In the genomic region with DNA sequence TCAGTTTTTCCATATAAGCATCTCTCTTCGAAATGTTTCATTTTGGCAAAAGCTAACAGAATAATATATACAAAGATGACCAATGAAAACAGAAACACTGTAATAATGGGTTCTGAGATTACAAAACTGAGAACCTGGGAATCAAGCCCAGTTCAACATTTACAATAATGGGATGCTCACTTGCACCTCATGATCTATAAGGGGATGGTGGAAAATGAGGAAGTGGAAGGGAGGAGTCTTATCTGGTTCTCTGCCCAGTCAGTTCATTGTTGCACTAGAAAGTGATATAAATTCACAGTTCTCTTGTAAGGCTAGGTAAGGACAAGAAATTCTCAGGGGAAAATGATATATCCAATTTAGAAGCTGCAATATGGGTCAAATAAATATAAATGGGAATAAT, we compare ENCODE assay signal across 20 cellular contexts.
"Had no signal": no experiment of that assay in that cellular context is flagged by ENCODE, and none has a peak within 500 bp of the region (broad histone marks: within the 10 kb centered on the region; RNA-seq: fewer than 3 reads in every experiment).

No MANE protein-coding gene starts in this region.

- H3K36me3 ChIP-seq: brain microvascular endothelial cell, gastrocnemius medialis, heart right ventricle had no signal

- H3K4me1 ChIP-seq: gastrocnemius medialis had no signal

- H3K27me3 ChIP-seq: brain microvascular endothelial cell, gastrocnemius medialis, heart right ventricle had no signal

- DNase-seq: activated effector memory CD4-positive, alpha-beta T cell treated with anti-CD3 and anti-CD28 coated beads, Interleukin-2, amount 50 U/mL, for 16 hours; activated T-cell treated with anti-CD3 and anti-CD28 coated beads, Interleukin-2, amount 50 U/mL, for 24 hours; amniotic stem cell; brain microvascular endothelial cell; cerebellar nuclear complex; dermis blood vessel endothelial cell; gastrocnemius medialis; heart right ventricle; islet precursor cell; mammary epithelial cell; mucosa of descending colon; natural killer cell; nucleus accumbens; right cardiac atrium; substantia nigra had no signal

- H3K4me3 ChIP-seq: gastrocnemius medialis, heart right ventricle, mucosa of descending colon, smooth muscle cell had no signal

- ATAC-seq: activated CD4-positive, CD25-positive, alpha-beta regulatory T cell treated with anti-CD3 and anti-CD28 coated beads, Interleukin-2, amount 50 U/mL, for 24 hours; esophagus mucosa; gastrocnemius medialis; heart right ventricle; left lobe of liver; mucosa of descending colon; natural killer cell; right cardiac atrium; stimulated activated memory B cell treated with anti-CD40 and anti-IgM and Interleukin-4, amounts not matched to agents 10 μg/mL and 1 μg/mL and 100 μg/mL, for 72 hours had no signal

- H3K27ac ChIP-seq: brain microvascular endothelial cell, gastrocnemius medialis, heart right ventricle had no signal

- H3K9me3 ChIP-seq: gastrocnemius medialis, heart right ventricle, mucosa of descending colon had no signal
